Comparison of ENCODE assay signal across 12 cellular contexts in genomic region chr7:55538538-55538937, GRCh38.
A peak's percentile ranks its signal among the peaks of the same experiment; 100 is the strongest.
DNase-seq lines count a peak whose midpoint lies in the region; ATAC-seq and TF ChIP-seq lines count a peak whose summit lies in the region.
"Had no signal": no experiment of that assay in that cellular context is flagged by ENCODE, and none has a peak within 500 bp of the region (broad histone marks: within the 10 kb centered on the region; RNA-seq: fewer than 3 reads in every experiment).

No MANE protein-coding gene starts in this region.

- no peaks in the 10 kb centered on the region for H3K27me3 Mint-ChIP-seq in activated T-cell treated with anti-CD3 and anti-CD28 coated beads, Interleukin-2, amount 50 U/mL, for 24 hours

- H3K4me1 ChIP-seq in RWPE2 (ENCODE audit: insufficient read depth, poor library complexity, severe bottlenecking) = peaks cover 31% of the 10 kb centered on the region

- H3K36me3 Mint-ChIP-seq in activated T-cell treated with anti-CD3 and anti-CD28 coated beads, Interleukin-2, amount 50 U/mL, for 24 hours (ENCODE audit: low read depth) = peaks cover 32% of the 10 kb centered on the region
- peaks cover 28% of the 10 kb centered on the region for H3K36me3 Mint-ChIP-seq in stimulated activated effector memory CD8-positive, alpha-beta T cell treated with anti-CD3 and anti-CD28 coated beads, Interleukin-12 subunit alpha, Interleukin-12 subunit beta, amount 100 ng/mL, for 72 hours

- no peak overlapping the region for H3K4me3 ChIP-seq in RWPE2 (ENCODE audit: severe bottlenecking)

- H3K9me3 ChIP-seq in RWPE2 (ENCODE audit: severe bottlenecking) = no peaks in the 10 kb centered on the region

- H3K4me3 Mint-ChIP-seq in activated T-cell treated with anti-CD3 and anti-CD28 coated beads, Interleukin-2, amount 50 U/mL, for 24 hours = no peak overlapping the region
- peak overlapping the region; percentile 60 for H3K4me3 Mint-ChIP-seq in stimulated activated effector memory CD8-positive, alpha-beta T cell treated with anti-CD3 and anti-CD28 coated beads, Interleukin-12 subunit alpha, Interleukin-12 subunit beta, amount 100 ng/mL, for 72 hours

- DNase-seq in activated T-cell treated with anti-CD3 and anti-CD28 coated beads, Interleukin-2, amount 50 U/mL, for 24 hours = no peak
- DNase-seq in activated T-cell treated with anti-CD3 and anti-CD28 coated beads for 4 hours = no peak
- no peak for DNase-seq in RWPE2 (ENCODE audit: low spot score)
- DNase-seq in fibroblast of peridontal ligament (ENCODE audit: extremely low read depth) = peak; percentile 97
- no peak for DNase-seq in stimulated activated effector memory CD8-positive, alpha-beta T cell treated with anti-CD3 and anti-CD28 coated beads, Interleukin-12 subunit alpha, Interleukin-12 subunit beta, amount 100 ng/mL, for 72 hours (ENCODE audit: low spot score in 2 of 2)
- no peak for DNase-seq in stimulated activated CD4-positive, alpha-beta T cell treated with anti-CD3 and anti-CD28 coated beads, Interleukin-15, amount 100 ng/mL, for 24 hours
- DNase-seq in central memory CD4-positive, alpha-beta T cell = no peak
- DNase-seq: activated CD4-positive, CD25-positive, alpha-beta regulatory T cell; caudate nucleus; NCI-H526 treated with DMSO at 0.1 percent for 48 hours; stimulated activated CD4-positive, alpha-beta T cell treated with anti-CD3 and anti-CD28 coated beads, Interleukin-12 subunit alpha, Interleukin-12 subunit beta, amount 100 ng/mL, for 4 hours had no signal

- H3K27ac Mint-ChIP-seq in activated T-cell treated with anti-CD3 and anti-CD28 coated beads, Interleukin-2, amount 50 U/mL, for 24 hours = peak overlapping the region; percentile 53
- H3K27ac Mint-ChIP-seq in stimulated activated effector memory CD8-positive, alpha-beta T cell treated with anti-CD3 and anti-CD28 coated beads, Interleukin-12 subunit alpha, Interleukin-12 subunit beta, amount 100 ng/mL, for 72 hours = peak overlapping the region; percentile 90

- H3K36me3 ChIP-seq in RWPE2 (ENCODE audit: low read depth) = no peaks in the 10 kb centered on the region

- no peaks in the 10 kb centered on the region for H3K9me3 Mint-ChIP-seq in activated T-cell treated with anti-CD3 and anti-CD28 coated beads, Interleukin-2, amount 50 U/mL, for 24 hours
- H3K9me3 Mint-ChIP-seq in stimulated activated effector memory CD8-positive, alpha-beta T cell treated with anti-CD3 and anti-CD28 coated beads, Interleukin-12 subunit alpha, Interleukin-12 subunit beta, amount 100 ng/mL, for 72 hours = no peaks in the 10 kb centered on the region

- peaks cover 77% of the 10 kb centered on the region for H3K4me1 Mint-ChIP-seq in activated T-cell treated with anti-CD3 and anti-CD28 coated beads, Interleukin-2, amount 50 U/mL, for 24 hours (ENCODE audit: low read depth)
- peaks cover 66% of the 10 kb centered on the region for H3K4me1 Mint-ChIP-seq in stimulated activated effector memory CD8-positive, alpha-beta T cell treated with anti-CD3 and anti-CD28 coated beads, Interleukin-12 subunit alpha, Interleukin-12 subunit beta, amount 100 ng/mL, for 72 hours

- H3K27me3 ChIP-seq in RWPE2 (ENCODE audit: insufficient read depth, poor library complexity, severe bottlenecking) = no peaks in the 10 kb centered on the region

- peak overlapping the region; percentile 18 for H3K27ac ChIP-seq in RWPE2 (ENCODE audit: poor library complexity, severe bottlenecking)

- TF ChIP-seq CTCF in RWPE2 (IDR thresholded peaks at IDR 0.05; ENCODE audit: poor library complexity, severe bottlenecking) = no peak

- ATAC-seq in RWPE2 (ENCODE audit: low read depth) (peak; percentile 74), HG03175 (IDR thresholded peaks at IDR 0.05; ENCODE audit: unreplicated experiment) (no peak)
- ATAC-seq in stimulated activated effector memory CD8-positive, alpha-beta T cell treated with anti-CD3 and anti-CD28 coated beads, Interleukin-12 subunit alpha, Interleukin-12 subunit beta, amount 100 ng/mL, for 72 hours = no peak
